ENCODE assay signal across 1 cellular context in the genomic region with DNA sequence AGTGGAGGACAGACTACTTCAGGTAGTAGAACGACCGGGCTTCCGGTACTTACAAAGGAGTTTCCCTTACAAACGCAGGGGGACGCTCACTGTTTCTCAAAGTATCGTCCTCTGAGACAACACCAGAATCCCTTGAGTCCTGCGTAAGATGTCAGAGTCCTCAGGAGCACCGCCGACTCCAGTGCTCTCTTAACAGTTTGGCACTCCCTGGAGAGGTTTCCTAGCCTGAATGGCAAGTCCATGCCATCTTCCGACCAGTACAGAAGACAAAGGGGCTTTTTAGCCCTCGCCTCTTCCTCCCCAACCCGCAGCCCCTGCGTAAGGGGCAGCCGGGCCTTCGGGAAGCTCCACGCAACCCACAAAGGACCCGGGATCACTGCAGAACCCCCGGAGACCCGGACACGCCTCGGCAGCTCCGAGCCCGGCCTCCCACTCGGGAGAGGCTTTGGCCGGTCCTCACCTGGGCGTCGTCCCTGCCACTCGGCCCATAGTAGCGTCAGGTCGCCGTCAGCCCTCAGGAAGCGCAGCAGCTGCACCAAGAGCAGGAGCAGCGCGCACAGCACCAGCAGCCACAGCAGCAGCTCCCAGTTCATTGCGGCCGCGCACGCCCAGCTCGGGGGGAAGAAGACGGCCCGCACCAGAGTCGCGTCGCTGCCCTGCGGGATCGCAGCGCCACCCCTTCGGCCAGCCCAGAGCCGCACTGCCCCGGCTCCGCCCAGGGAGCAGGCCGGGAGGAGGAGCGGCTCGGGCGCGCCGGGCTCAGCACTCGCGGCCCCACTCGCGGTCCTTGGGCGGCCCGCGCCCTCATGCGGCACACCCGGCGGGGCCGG.
A peak's percentile ranks its signal among the peaks of the same experiment; 100 is the strongest.
TF ChIP-seq lines count a peak whose summit lies in the region.

A gene with protein sequence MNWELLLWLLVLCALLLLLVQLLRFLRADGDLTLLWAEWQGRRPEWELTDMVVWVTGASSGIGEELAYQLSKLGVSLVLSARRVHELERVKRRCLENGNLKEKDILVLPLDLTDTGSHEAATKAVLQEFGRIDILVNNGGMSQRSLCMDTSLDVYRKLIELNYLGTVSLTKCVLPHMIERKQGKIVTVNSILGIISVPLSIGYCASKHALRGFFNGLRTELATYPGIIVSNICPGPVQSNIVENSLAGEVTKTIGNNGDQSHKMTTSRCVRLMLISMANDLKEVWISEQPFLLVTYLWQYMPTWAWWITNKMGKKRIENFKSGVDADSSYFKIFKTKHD (minus strand): TSS at position 682 of the 830 bp plus-strand sequence. CDS start 89 bp downstream, at position 593.

TF ChIP-seq in HepG2, 621 proteins besides CTCF, POLR2A, EP300 and RAD21 (continued from another document and continues in another):
- TF ChIP-seq, protein P1, sequence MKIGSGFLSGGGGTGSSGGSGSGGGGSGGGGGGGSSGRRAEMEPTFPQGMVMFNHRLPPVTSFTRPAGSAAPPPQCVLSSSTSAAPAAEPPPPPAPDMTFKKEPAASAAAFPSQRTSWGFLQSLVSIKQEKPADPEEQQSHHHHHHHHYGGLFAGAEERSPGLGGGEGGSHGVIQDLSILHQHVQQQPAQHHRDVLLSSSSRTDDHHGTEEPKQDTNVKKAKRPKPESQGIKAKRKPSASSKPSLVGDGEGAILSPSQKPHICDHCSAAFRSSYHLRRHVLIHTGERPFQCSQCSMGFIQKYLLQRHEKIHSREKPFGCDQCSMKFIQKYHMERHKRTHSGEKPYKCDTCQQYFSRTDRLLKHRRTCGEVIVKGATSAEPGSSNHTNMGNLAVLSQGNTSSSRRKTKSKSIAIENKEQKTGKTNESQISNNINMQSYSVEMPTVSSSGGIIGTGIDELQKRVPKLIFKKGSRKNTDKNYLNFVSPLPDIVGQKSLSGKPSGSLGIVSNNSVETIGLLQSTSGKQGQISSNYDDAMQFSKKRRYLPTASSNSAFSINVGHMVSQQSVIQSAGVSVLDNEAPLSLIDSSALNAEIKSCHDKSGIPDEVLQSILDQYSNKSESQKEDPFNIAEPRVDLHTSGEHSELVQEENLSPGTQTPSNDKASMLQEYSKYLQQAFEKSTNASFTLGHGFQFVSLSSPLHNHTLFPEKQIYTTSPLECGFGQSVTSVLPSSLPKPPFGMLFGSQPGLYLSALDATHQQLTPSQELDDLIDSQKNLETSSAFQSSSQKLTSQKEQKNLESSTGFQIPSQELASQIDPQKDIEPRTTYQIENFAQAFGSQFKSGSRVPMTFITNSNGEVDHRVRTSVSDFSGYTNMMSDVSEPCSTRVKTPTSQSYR (CRISPR knock-in tag; IDR thresholded peaks at IDR 0.05; ENCODE audit: borderline replicate concordance) = no peak
- TF ChIP-seq ZBTB20 (CRISPR knock-in tag; IDR thresholded peaks at IDR 0.05; ENCODE audit: borderline replicate concordance, low read depth) (peak; percentile 43; the same call in 1 of the 2 replicates), STAG1 (CRISPR knock-in tag; IDR thresholded peaks at IDR 0.05) (peak; percentile 73), MATR3 (CRISPR knock-in tag; IDR thresholded peaks at IDR 0.05) (no peak), TBX2 (CRISPR knock-in tag; IDR thresholded peaks at IDR 0.05; ENCODE audit: borderline replicate concordance) (peak; percentile 74), ZNF343 (CRISPR knock-in tag; IDR thresholded peaks at IDR 0.05) (0 out of 2 replicates have a peak, but pooled peaks have one; percentile 48), ZNF451 (CRISPR knock-in tag; IDR thresholded peaks at IDR 0.05) (peak; percentile 83), ZNF317 (CRISPR knock-in tag; IDR thresholded peaks at IDR 0.05) (0 out of 2 replicates have a peak, but pooled peaks have one; percentile 37), ZNF772 (CRISPR knock-in tag; IDR thresholded peaks at IDR 0.05) (0 out of 2 replicates have a peak, but pooled peaks have one; percentile 74), ZNF296 (CRISPR knock-in tag; conservative IDR thresholded peaks at IDR 0.05) (0 out of 2 replicates have a peak, but pooled peaks have one; percentile 22), NCOA2 (CRISPR knock-in tag; IDR thresholded peaks at IDR 0.05) (peak; percentile 19; the same call in 1 of the 2 replicates), ZNF563 (CRISPR knock-in tag; IDR thresholded peaks at IDR 0.05) (peak; percentile 84), SRSF1 (optimal IDR thresholded peaks at IDR 0.05; ENCODE audit: low read depth, low read length) (peak; percentile 71), ZMAT3 (CRISPR knock-in tag; conservative IDR thresholded peaks at IDR 0.05) (peak; percentile 75; the same call in 1 of the 2 replicates), ZNF773 (CRISPR knock-in tag; IDR thresholded peaks at IDR 0.05; ENCODE audit: borderline replicate concordance) (peak; percentile 44; the same call in 1 of the 2 replicates), POLR2AphosphoS2 (IDR thresholded peaks at IDR 0.05; ENCODE audit: low read depth, low read length) (no peak), HNF4A (CRISPR knock-in tag; IDR thresholded peaks at IDR 0.05) (no peak), ZNF792 (CRISPR knock-in tag; IDR thresholded peaks at IDR 0.05) (peak; percentile 57; the same call in 1 of the 2 replicates), KDM5B (CRISPR knock-in tag; IDR thresholded peaks at IDR 0.05; ENCODE audit: borderline replicate concordance) (peak; percentile 93; the same call in 1 of the 2 replicates), ZNF292 (CRISPR knock-in tag; IDR thresholded peaks at IDR 0.05; ENCODE audit: borderline replicate concordance, low read depth) (peak; percentile 88), ZNF616 (CRISPR knock-in tag; IDR thresholded peaks at IDR 0.05; ENCODE audit: low read depth) (peak; percentile 86; the same call in 1 of the 2 replicates), ZNF224 (CRISPR knock-in tag; IDR thresholded peaks at IDR 0.05) (0 out of 2 replicates have a peak, but pooled peaks have one; percentile 53), HMGA1 (CRISPR knock-in tag; conservative IDR thresholded peaks at IDR 0.05) (no peak)
- TF ChIP-seq, protein P2, sequence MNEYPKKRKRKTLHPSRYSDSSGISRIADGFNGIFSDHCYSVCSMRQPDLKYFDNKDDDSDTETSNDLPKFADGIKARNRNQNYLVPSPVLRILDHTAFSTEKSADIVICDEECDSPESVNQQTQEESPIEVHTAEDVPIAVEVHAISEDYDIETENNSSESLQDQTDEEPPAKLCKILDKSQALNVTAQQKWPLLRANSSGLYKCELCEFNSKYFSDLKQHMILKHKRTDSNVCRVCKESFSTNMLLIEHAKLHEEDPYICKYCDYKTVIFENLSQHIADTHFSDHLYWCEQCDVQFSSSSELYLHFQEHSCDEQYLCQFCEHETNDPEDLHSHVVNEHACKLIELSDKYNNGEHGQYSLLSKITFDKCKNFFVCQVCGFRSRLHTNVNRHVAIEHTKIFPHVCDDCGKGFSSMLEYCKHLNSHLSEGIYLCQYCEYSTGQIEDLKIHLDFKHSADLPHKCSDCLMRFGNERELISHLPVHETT (CRISPR knock-in tag; conservative IDR thresholded peaks at IDR 0.05) = 0 out of 2 replicates have a peak, but pooled peaks have one; percentile 29
- TF ChIP-seq, protein P3, sequence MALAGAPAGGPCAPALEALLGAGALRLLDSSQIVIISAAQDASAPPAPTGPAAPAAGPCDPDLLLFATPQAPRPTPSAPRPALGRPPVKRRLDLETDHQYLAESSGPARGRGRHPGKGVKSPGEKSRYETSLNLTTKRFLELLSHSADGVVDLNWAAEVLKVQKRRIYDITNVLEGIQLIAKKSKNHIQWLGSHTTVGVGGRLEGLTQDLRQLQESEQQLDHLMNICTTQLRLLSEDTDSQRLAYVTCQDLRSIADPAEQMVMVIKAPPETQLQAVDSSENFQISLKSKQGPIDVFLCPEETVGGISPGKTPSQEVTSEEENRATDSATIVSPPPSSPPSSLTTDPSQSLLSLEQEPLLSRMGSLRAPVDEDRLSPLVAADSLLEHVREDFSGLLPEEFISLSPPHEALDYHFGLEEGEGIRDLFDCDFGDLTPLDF (CRISPR knock-in tag; IDR thresholded peaks at IDR 0.05) = peak; percentile 42; the same call in 1 of the 2 replicates
- TF ChIP-seq, protein P4, sequence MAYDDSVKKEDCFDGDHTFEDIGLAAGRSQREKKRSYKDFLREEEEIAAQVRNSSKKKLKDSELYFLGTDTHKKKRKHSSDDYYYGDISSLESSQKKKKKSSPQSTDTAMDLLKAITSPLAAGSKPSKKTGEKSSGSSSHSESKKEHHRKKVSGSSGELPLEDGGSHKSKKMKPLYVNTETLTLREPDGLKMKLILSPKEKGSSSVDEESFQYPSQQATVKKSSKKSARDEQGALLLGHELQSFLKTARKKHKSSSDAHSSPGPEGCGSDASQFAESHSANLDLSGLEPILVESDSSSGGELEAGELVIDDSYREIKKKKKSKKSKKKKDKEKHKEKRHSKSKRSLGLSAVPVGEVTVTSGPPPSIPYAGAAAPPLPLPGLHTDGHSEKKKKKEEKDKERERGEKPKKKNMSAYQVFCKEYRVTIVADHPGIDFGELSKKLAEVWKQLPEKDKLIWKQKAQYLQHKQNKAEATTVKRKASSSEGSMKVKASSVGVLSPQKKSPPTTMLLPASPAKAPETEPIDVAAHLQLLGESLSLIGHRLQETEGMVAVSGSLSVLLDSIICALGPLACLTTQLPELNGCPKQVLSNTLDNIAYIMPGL (CRISPR knock-in tag; IDR thresholded peaks at IDR 0.05; ENCODE audit: borderline replicate concordance in 1 of 2, low read depth in 1 of 2) = peak; percentile 97 to 99
- TF ChIP-seq, protein P5, sequence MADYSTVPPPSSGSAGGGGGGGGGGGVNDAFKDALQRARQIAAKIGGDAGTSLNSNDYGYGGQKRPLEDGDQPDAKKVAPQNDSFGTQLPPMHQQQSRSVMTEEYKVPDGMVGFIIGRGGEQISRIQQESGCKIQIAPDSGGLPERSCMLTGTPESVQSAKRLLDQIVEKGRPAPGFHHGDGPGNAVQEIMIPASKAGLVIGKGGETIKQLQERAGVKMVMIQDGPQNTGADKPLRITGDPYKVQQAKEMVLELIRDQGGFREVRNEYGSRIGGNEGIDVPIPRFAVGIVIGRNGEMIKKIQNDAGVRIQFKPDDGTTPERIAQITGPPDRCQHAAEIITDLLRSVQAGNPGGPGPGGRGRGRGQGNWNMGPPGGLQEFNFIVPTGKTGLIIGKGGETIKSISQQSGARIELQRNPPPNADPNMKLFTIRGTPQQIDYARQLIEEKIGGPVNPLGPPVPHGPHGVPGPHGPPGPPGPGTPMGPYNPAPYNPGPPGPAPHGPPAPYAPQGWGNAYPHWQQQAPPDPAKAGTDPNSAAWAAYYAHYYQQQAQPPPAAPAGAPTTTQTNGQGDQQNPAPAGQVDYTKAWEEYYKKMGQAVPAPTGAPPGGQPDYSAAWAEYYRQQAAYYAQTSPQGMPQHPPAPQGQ (CRISPR knock-in tag; IDR thresholded peaks at IDR 0.05; ENCODE audit: borderline replicate concordance) = no peak; the same call in 1 of the 2 replicates
- TF ChIP-seq, protein P6, sequence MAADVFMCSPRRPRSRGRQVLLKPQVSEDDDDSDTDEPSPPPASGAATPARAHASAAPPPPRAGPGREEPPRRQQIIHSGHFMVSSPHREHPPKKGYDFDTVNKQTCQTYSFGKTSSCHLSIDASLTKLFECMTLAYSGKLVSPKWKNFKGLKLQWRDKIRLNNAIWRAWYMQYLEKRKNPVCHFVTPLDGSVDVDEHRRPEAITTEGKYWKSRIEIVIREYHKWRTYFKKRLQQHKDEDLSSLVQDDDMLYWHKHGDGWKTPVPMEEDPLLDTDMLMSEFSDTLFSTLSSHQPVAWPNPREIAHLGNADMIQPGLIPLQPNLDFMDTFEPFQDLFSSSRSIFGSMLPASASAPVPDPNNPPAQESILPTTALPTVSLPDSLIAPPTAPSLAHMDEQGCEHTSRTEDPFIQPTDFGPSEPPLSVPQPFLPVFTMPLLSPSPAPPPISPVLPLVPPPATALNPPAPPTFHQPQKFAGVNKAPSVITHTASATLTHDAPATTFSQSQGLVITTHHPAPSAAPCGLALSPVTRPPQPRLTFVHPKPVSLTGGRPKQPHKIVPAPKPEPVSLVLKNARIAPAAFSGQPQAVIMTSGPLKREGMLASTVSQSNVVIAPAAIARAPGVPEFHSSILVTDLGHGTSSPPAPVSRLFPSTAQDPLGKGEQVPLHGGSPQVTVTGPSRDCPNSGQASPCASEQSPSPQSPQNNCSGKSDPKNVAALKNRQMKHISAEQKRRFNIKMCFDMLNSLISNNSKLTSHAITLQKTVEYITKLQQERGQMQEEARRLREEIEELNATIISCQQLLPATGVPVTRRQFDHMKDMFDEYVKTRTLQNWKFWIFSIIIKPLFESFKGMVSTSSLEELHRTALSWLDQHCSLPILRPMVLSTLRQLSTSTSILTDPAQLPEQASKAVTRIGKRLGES (CRISPR knock-in tag; IDR thresholded peaks at IDR 0.05; ENCODE audit: borderline replicate concordance) = no peak
- TF ChIP-seq, protein P7, sequence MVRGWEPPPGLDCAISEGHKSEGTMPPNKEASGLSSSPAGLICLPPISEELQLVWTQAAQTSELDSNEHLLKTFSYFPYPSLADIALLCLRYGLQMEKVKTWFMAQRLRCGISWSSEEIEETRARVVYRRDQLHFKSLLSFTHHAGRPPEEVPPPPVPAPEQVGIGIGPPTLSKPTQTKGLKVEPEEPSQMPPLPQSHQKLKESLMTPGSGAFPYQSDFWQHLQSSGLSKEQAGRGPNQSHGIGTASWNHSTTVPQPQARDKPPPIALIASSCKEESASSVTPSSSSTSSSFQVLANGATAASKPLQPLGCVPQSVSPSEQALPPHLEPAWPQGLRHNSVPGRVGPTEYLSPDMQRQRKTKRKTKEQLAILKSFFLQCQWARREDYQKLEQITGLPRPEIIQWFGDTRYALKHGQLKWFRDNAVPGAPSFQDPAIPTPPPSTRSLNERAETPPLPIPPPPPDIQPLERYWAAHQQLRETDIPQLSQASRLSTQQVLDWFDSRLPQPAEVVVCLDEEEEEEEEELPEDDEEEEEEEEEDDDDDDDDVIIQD (CRISPR knock-in tag; IDR thresholded peaks at IDR 0.05; ENCODE audit: low read depth) = 0 out of 2 replicates have a peak, but pooled peaks have one; percentile 23
- TF ChIP-seq, protein P8, sequence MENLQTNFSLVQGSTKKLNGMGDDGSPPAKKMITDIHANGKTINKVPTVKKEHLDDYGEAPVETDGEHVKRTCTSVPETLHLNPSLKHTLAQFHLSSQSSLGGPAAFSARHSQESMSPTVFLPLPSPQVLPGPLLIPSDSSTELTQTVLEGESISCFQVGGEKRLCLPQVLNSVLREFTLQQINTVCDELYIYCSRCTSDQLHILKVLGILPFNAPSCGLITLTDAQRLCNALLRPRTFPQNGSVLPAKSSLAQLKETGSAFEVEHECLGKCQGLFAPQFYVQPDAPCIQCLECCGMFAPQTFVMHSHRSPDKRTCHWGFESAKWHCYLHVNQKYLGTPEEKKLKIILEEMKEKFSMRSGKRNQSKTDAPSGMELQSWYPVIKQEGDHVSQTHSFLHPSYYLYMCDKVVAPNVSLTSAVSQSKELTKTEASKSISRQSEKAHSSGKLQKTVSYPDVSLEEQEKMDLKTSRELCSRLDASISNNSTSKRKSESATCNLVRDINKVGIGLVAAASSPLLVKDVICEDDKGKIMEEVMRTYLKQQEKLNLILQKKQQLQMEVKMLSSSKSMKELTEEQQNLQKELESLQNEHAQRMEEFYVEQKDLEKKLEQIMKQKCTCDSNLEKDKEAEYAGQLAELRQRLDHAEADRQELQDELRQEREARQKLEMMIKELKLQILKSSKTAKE (CRISPR knock-in tag; IDR thresholded peaks at IDR 0.05; ENCODE audit: borderline replicate concordance) = 0 out of 2 replicates have a peak, but pooled peaks have one; percentile 13
